16 cellular contexts compared by ENCODE assay signal in genomic region chr10:112960151-112960681, GRCh38. TPM values are rescaled to one million over a fixed set of nuclear protein-coding genes. Genes with fewer than 3 reads are reported as not detected.
A peak's percentile ranks its signal among the peaks of the same experiment; 100 is the strongest.
DNase-seq lines count a peak whose midpoint lies in the region; FAIRE-seq and TF ChIP-seq lines count a peak whose summit lies in the region.
"Had no signal": no experiment of that assay in that cellular context is flagged by ENCODE, and none has a peak within 500 bp of the region (broad histone marks: within the 10 kb centered on the region; RNA-seq: fewer than 3 reads in every experiment).

No MANE protein-coding gene starts in this region.

- H3K4me1 Mint-ChIP-seq in neural progenitor cell = peaks cover 82% of the 10 kb centered on the region

- H3K36me3 Mint-ChIP-seq in neural progenitor cell = peaks cover 12% of the 10 kb centered on the region

- peaks cover 74% of the 10 kb centered on the region for H4K20me1 ChIP-seq in neural progenitor cell (ENCODE audit: low read depth)

- H3K27ac ChIP-seq in neural progenitor cell (no peak overlapping the region), kidney (ENCODE audit: low read depth in 2 of 2, low read length in 2 of 2) (no peak overlapping the region)
- H3K27ac ChIP-seq: adrenal gland, gastroesophageal sphincter, thoracic aorta, WERI-Rb-1 had no signal

- H3K27ac Mint-ChIP-seq in neural progenitor cell = no peak overlapping the region
- H3K27ac Mint-ChIP-seq: activated T-helper 2 cell treated with anti-CD3 and anti-CD28 coated beads, Interferon-gamma antibody, Interleukin-2, Interleukin-4, amounts not matched to agents 10 μg/mL and 5 μg/mL and 100 μg/mL, durations not matched to agents 14 hours and 24 hours and 36 hours had no signal

- DNase-seq in EH (ENCODE audit: low read depth) (peak; percentile 79), RCC 7860 (ENCODE audit: low spot score) (peak; percentile 60), fibroblast of peridontal ligament (ENCODE audit: extremely low read depth) (peak; percentile 44), neural progenitor cell (ENCODE audit: low spot score) (no peak), NCI-H1436 treated with DMSO at 0.1 percent for 48 hours (lab: John Stamatoyannopoulos, UW) (no peak), NCI-H748 treated with DMSO at 0.1 percent for 48 hours (lab: John Stamatoyannopoulos, UW) (no peak), kidney (no peak), amniotic stem cell (lab: John Stamatoyannopoulos, UW) (no peak)
- DNase-seq: adrenal gland, KG1, NCI-H1105 treated with DMSO at 0.1 percent for 48 hours, WERI-Rb-1 had no signal

- H3K9ac ChIP-seq in neural progenitor cell (no peak overlapping the region), kidney (ENCODE audit: low read length in 2 of 2) (no peak overlapping the region)

- H3K9me3 Mint-ChIP-seq in neural progenitor cell = no peaks in the 10 kb centered on the region
- H3K9me3 Mint-ChIP-seq: activated T-helper 2 cell treated with anti-CD3 and anti-CD28 coated beads, Interferon-gamma antibody, Interleukin-2, Interleukin-4, amounts not matched to agents 10 μg/mL and 5 μg/mL and 100 μg/mL, durations not matched to agents 14 hours and 24 hours and 36 hours had no signal

- peaks cover 45% of the 10 kb centered on the region for H3F3A ChIP-seq in neural progenitor cell (ENCODE audit: low read depth)

- TF ChIP-seq CTCF in neural progenitor cell (IDR thresholded peaks at IDR 0.05) (no peak), kidney (IDR thresholded peaks at IDR 0.05; ENCODE audit: borderline replicate concordance, extremely low read depth, insufficient read depth) (no peak)

- H3K27me3 Mint-ChIP-seq in neural progenitor cell (ENCODE audit: insufficient read depth, low read depth) = peaks cover 2% of the 10 kb centered on the region

- FAIRE-seq in RCC 7860 (lab: Jason Lieb, UNC) = peak; percentile 71
- FAIRE-seq in kidney (lab: Jason Lieb, UNC) = no peak
- FAIRE-seq: endometrium had no signal

- H3K4me1 ChIP-seq in neural progenitor cell (peaks cover 81% of the 10 kb centered on the region), kidney (ENCODE audit: control insufficient read depth in 1 of 2, insufficient read depth in 1 of 2, low read depth in 1 of 2, low read length in 2 of 2) (peaks cover 17 to 20% of the 10 kb centered on the region in 2 donors)

- peak overlapping the region; percentile 13 for H3K4me3 ChIP-seq in neural progenitor cell
- no peak overlapping the region for H3K4me3 ChIP-seq in kidney (ENCODE audit: low read length in 2 of 2)
- H3K4me3 ChIP-seq: adrenal gland, gastroesophageal sphincter, thoracic aorta had no signal

- H3K27me3 ChIP-seq in neural progenitor cell = no peaks in the 10 kb centered on the region
- H3K27me3 ChIP-seq: adrenal gland, gastroesophageal sphincter had no signal

- H3K36me3 ChIP-seq in neural progenitor cell = no peaks in the 10 kb centered on the region
- H3K36me3 ChIP-seq in kidney (ENCODE audit: control insufficient read depth in 1 of 2, insufficient read depth in 2 of 2, low read length in 2 of 2) = no peaks in the 10 kb centered on the region
- H3K36me3 ChIP-seq: adrenal gland, gastroesophageal sphincter, thoracic aorta, WERI-Rb-1 had no signal

- H3K9me3 ChIP-seq in neural progenitor cell (ENCODE audit: low read depth) (no peaks in the 10 kb centered on the region), kidney (ENCODE audit: control insufficient read depth in 1 of 2, low read length in 2 of 2) (no peaks in the 10 kb centered on the region)
- H3K9me3 ChIP-seq: adrenal gland, gastroesophageal sphincter, thoracic aorta had no signal

- peaks cover 99% of the 10 kb centered on the region for H3K79me2 ChIP-seq in neural progenitor cell (ENCODE audit: low read depth)

- H2AFZ ChIP-seq in neural progenitor cell (replicated peaks) = no peak overlapping the region

- peak overlapping the region; percentile 94 for H3K4me2 ChIP-seq in neural progenitor cell

- no peak overlapping the region for H3K4me3 Mint-ChIP-seq in neural progenitor cell

- intact Hi-C loops in kidney (cut with DNase I) = no loop called here

RNA-seq across cellular contexts. Expression of gene TCF7L2, which starts 10.2 kb away (rescaled TPM):
- total RNA-seq in neural progenitor cell (ENCODE audit: low replicate concordance) (11.0 and 12.3 TPM in 2 replicates), kidney (32.4 TPM)
- 6.5 TPM for polyA plus RNA-seq in kidney (ENCODE audit: insufficient read depth, low read depth, low replicate concordance)

Comparison
In these comparisons a context has a peak if more than half of its experiments do, and no peak if none do; other contexts are left out.
1. DNase-seq: peak in EH (single experiment), RCC 7860 (single experiment) and fibroblast of peridontal ligament (single experiment); none in neural progenitor cell (single experiment), NCI-H1436 treated with DMSO at 0.1 percent for 48 hours (single experiment), NCI-H748 treated with DMSO at 0.1 percent for 48 hours (single experiment), kidney (single experiment) and amniotic stem cell (single experiment).